ENCODE assay signal across 2 cellular contexts in genomic region chr19:53172892-53173291, GRCh38.
A peak's percentile ranks its signal among the peaks of the same experiment; 100 is the strongest.
TF ChIP-seq lines count a peak whose summit lies in the region.

No MANE protein-coding gene starts in this region.

TF ChIP-seq in HepG2, 621 proteins besides CTCF, POLR2A, EP300 and RAD21:
- no peak for TF ChIP-seq ISX (CRISPR knock-in tag; conservative IDR thresholded peaks at IDR 0.05)
- TF ChIP-seq CREB3 (CRISPR knock-in tag; IDR thresholded peaks at IDR 0.05): no peak
- peak; percentile 43; the same call in 1 of the 2 replicates for TF ChIP-seq CEBPB (IDR thresholded peaks at IDR 0.05; ENCODE audit: borderline replicate concordance, low read depth, low read length)
- no peak for TF ChIP-seq BORCS8-MEF2B (CRISPR knock-in tag; IDR thresholded peaks at IDR 0.05)
- no peak for TF ChIP-seq ZNF256 (CRISPR knock-in tag; conservative IDR thresholded peaks at IDR 0.05)
- TF ChIP-seq, protein P1, sequence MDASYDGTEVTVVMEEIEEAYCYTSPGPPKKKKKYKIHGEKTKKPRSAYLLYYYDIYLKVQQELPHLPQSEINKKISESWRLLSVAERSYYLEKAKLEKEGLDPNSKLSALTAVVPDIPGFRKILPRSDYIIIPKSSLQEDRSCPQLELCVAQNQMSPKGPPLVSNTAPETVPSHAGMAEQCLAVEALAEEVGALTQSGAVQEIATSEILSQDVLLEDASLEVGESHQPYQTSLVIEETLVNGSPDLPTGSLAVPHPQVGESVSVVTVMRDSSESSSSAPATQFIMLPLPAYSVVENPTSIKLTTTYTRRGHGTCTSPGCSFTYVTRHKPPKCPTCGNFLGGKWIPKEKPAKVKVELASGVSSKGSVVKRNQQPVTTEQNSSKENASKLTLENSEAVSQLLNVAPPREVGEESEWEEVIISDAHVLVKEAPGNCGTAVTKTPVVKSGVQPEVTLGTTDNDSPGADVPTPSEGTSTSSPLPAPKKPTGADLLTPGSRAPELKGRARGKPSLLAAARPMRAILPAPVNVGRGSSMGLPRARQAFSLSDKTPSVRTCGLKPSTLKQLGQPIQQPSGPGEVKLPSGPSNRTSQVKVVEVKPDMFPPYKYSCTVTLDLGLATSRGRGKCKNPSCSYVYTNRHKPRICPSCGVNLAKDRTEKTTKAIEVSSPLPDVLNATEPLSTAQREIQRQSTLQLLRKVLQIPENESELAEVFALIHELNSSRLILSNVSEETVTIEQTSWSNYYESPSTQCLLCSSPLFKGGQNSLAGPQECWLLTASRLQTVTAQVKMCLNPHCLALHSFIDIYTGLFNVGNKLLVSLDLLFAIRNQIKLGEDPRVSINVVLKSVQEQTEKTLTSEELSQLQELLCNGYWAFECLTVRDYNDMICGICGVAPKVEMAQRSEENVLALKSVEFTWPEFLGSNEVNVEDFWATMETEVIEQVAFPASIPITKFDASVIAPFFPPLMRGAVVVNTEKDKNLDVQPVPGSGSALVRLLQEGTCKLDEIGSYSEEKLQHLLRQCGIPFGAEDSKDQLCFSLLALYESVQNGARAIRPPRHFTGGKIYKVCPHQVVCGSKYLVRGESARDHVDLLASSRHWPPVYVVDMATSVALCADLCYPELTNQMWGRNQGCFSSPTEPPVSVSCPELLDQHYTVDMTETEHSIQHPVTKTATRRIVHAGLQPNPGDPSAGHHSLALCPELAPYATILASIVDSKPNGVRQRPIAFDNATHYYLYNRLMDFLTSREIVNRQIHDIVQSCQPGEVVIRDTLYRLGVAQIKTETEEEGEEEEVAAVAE (CRISPR knock-in tag; IDR thresholded peaks at IDR 0.05; ENCODE audit: borderline replicate concordance): no peak

TF ChIP-seq in WTC11, 78 proteins besides CTCF, POLR2A, EP300 and RAD21:
- TF ChIP-seq FOXJ3 (CRISPR knock-in tag; IDR thresholded peaks at IDR 0.05; ENCODE audit: borderline replicate concordance) (no peak), ATF1 (CRISPR knock-in tag; IDR thresholded peaks at IDR 0.05) (no peak), ESRRA (CRISPR knock-in tag; IDR thresholded peaks at IDR 0.05; ENCODE audit: borderline replicate concordance) (no peak), TCF7 (CRISPR knock-in tag; IDR thresholded peaks at IDR 0.05; ENCODE audit: low read depth) (no peak), E2F1 (CRISPR knock-in tag; IDR thresholded peaks at IDR 0.05) (no peak), TP53 (CRISPR knock-in tag; IDR thresholded peaks at IDR 0.05) (no peak)
- TF ChIP-seq, protein P2, sequence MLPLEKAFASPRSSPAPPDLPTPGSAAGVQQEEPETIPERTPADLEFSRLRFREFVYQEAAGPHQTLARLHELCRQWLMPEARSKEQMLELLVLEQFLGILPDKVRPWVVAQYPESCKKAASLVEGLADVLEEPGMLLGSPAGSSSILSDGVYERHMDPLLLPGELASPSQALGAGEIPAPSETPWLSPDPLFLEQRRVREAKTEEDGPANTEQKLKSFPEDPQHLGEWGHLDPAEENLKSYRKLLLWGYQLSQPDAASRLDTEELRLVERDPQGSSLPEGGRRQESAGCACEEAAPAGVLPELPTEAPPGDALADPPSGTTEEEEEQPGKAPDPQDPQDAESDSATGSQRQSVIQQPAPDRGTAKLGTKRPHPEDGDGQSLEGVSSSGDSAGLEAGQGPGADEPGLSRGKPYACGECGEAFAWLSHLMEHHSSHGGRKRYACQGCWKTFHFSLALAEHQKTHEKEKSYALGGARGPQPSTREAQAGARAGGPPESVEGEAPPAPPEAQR (CRISPR knock-in tag; IDR thresholded peaks at IDR 0.05): no peak
